ENCODE assay signal across 20 cellular contexts in the genomic region with DNA sequence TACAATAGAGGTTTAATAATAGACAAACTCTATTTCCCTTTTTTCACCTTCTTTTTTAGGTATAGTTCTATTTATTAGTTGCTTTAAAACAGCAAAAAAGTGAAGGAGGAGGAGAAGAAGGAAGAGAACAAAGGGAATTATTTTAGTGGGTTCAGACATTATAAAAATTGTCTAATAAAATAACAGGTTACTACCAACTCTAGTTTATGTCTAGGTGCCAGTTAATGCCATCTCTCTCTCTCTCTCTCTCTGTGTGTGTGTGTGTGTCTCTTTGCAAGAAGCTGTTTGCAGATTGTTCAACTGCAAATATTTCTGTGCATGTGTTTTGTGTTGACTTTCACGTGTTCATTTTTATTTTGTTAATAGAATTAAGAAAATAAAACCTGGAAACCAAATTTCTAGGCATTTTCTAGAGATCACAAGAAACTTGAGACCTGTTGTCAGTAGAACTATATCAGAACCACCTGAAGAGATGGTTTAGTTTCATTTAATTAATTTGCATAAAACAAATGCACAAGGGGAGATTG.
"Had no signal": no experiment of that assay in that cellular context is flagged by ENCODE, and none has a peak within 500 bp of the region (broad histone marks: within the 10 kb centered on the region; RNA-seq: fewer than 3 reads in every experiment).

No MANE protein-coding gene starts in this region.

- H3K79me2 ChIP-seq: hepatocyte, parathyroid adenoma had no signal

- H3K27me3 ChIP-seq: ascending aorta, foreskin keratinocyte, hepatocyte, vagina had no signal

- H3K27ac ChIP-seq: ascending aorta, epithelial cell of prostate, foreskin keratinocyte, hepatocyte, lower lobe of right lung, parathyroid adenoma, vagina had no signal

- H3K4me1 Mint-ChIP-seq: endodermal cell had no signal

- H3K27ac Mint-ChIP-seq: activated CD4-positive, alpha-beta T cell treated with anti-CD3 and anti-CD28 coated beads, Interleukin-2, amount 10 ng/mL, durations not matched to agents 24 days and 14 days; endodermal cell; mesothelial cell of epicardium; nephron had no signal

- H3K36me3 ChIP-seq: ascending aorta, lower lobe of right lung, vagina had no signal

- H3K4me1 ChIP-seq: ascending aorta had no signal

- H3K4me3 ChIP-seq: ascending aorta, hepatocyte, lower lobe of right lung, vagina had no signal

- H3K9me3 ChIP-seq: ascending aorta, lower lobe of right lung, vagina had no signal

- H3K36me3 Mint-ChIP-seq: mesothelial cell of epicardium had no signal

- H3K4me3 Mint-ChIP-seq: endodermal cell, mesothelial cell of epicardium, nephron had no signal

- H3K9me3 Mint-ChIP-seq: activated CD4-positive, alpha-beta T cell treated with anti-CD3 and anti-CD28 coated beads, Interleukin-2, amount 10 ng/mL, durations not matched to agents 24 days and 14 days; endodermal cell; mesothelial cell of epicardium; nephron had no signal

- H2AFZ ChIP-seq: hepatocyte had no signal

- DNase-seq: activated CD4-positive, alpha-beta T cell treated with anti-CD3 and anti-CD28 coated beads, Interleukin-2, amount 10 ng/mL, durations not matched to agents 24 days and 14 days; activated CD8-positive, alpha-beta memory T cell treated with anti-CD3 and anti-CD28 coated beads, Interleukin-2, amount 50 U/mL, for 48 hours; activated effector memory CD4-positive, alpha-beta T cell treated with anti-CD3 and anti-CD28 coated beads, Interleukin-2, amount 50 U/mL, for 16 hours; activated naive CD4-positive, alpha-beta T cell treated with anti-CD3 and anti-CD28 coated beads, Interleukin-2, amount 50 U/mL, for 16 hours; activated T-cell treated with anti-CD3 and anti-CD28 coated beads, Interleukin-2, amount 50 U/mL, for 48 hours; cerebellar nuclear complex; endodermal cell; foreskin keratinocyte; left colon; lower lobe of right lung; stimulated activated naive CD4-positive, alpha-beta T cell; T1000 had no signal

- H3K9ac ChIP-seq: parathyroid adenoma had no signal

- FAIRE-seq: islet of Langerhans had no signal
